19 cellular contexts compared by ENCODE assay signal in genomic region chr12:1870998-1871917, GRCh38. TPM values are rescaled to one million over a fixed set of nuclear protein-coding genes. Genes with fewer than 3 reads are reported as not detected.
"Had no signal": no experiment of that assay in that cellular context is flagged by ENCODE, and none has a peak within 500 bp of the region (broad histone marks: within the 10 kb centered on the region; RNA-seq: fewer than 3 reads in every experiment).

No MANE protein-coding gene starts in this region.

- H3K4me1 Mint-ChIP-seq: activated CD4-positive, alpha-beta memory T cell treated with anti-CD3 and anti-CD28 coated beads, Interleukin-2, amount 10 ng/mL, durations not matched to agents 7 days and 5 days; activated naive CD8-positive, alpha-beta T cell treated with anti-CD3 and anti-CD28 coated beads, Interleukin-2, amount 10 ng/mL, durations not matched to agents 7 days and 5 days; T-helper 17 cell; WTC11 had no signal

- H3K27ac ChIP-seq: brain microvascular endothelial cell, psoas muscle, right lobe of liver, transverse colon had no signal

- DNase-seq: activated CD4-positive, alpha-beta memory T cell treated with anti-CD3 and anti-CD28 coated beads, Interleukin-2, amount 10 ng/mL, durations not matched to agents 7 days and 5 days; activated CD4-positive, alpha-beta T cell treated with anti-CD3 and anti-CD28 coated beads for 4 hours; activated naive CD4-positive, alpha-beta T cell; activated naive CD8-positive, alpha-beta T cell treated with anti-CD3 and anti-CD28 coated beads, Interleukin-2, amount 10 ng/mL, durations not matched to agents 7 days and 5 days; activated T-cell treated with anti-CD3 and anti-CD28 coated beads for 4 hours; brain microvascular endothelial cell; erythroblast; left colon; mammary epithelial cell; naive thymus-derived CD8-positive, alpha-beta T cell; psoas muscle; stimulated activated naive CD8-positive, alpha-beta T cell treated with anti-CD3 and anti-CD28 coated beads, Interleukin-15, Interleukin-2, amounts not matched to agents 100 U/mL and 50 U/mL, for 24 hours; T-helper 17 cell; transverse colon had no signal

- H3K4me3 Mint-ChIP-seq: activated CD4-positive, alpha-beta memory T cell treated with anti-CD3 and anti-CD28 coated beads, Interleukin-2, amount 10 ng/mL, durations not matched to agents 7 days and 5 days; activated naive CD8-positive, alpha-beta T cell treated with anti-CD3 and anti-CD28 coated beads, Interleukin-2, amount 10 ng/mL, durations not matched to agents 7 days and 5 days; dendritic cell treated with granulocyte-macrophage colony-stimulating factor and Interleukin-4, amounts not matched to agents 40 ng/mL and 50 ng/mL, for 4 days; naive thymus-derived CD8-positive, alpha-beta T cell; T-helper 17 cell; WTC11 had no signal

- ATAC-seq: left colon; naive thymus-derived CD8-positive, alpha-beta T cell; psoas muscle; right lobe of liver; stimulated activated naive CD8-positive, alpha-beta T cell treated with anti-CD3 and anti-CD28 coated beads, Interleukin-15, Interleukin-2, amounts not matched to agents 100 U/mL and 50 U/mL, for 24 hours; T-helper 17 cell; WTC11 had no signal

- H3K36me3 ChIP-seq: brain microvascular endothelial cell, right lobe of liver, transverse colon had no signal

- H3K9me3 ChIP-seq: psoas muscle, right lobe of liver, transverse colon had no signal

- H3K4me1 ChIP-seq: psoas muscle, right lobe of liver, transverse colon had no signal

- H3K4me3 ChIP-seq: psoas muscle, right lobe of liver, transverse colon had no signal

- H3K27me3 ChIP-seq: brain microvascular endothelial cell, right lobe of liver had no signal

- H3K36me3 Mint-ChIP-seq: activated naive CD8-positive, alpha-beta T cell treated with anti-CD3 and anti-CD28 coated beads, Interleukin-2, amount 10 ng/mL, durations not matched to agents 7 days and 5 days; WTC11 had no signal

- H3K27ac Mint-ChIP-seq: activated CD4-positive, alpha-beta memory T cell treated with anti-CD3 and anti-CD28 coated beads, Interleukin-2, amount 10 ng/mL, durations not matched to agents 7 days and 5 days; activated naive CD8-positive, alpha-beta T cell treated with anti-CD3 and anti-CD28 coated beads, Interleukin-2, amount 10 ng/mL, durations not matched to agents 7 days and 5 days; dendritic cell treated with granulocyte-macrophage colony-stimulating factor and Interleukin-4, amounts not matched to agents 40 ng/mL and 50 ng/mL, for 4 days; T-helper 17 cell had no signal

RNA-seq across cellular contexts. Expression of gene CACNA2D4, which starts 47.2 kb away (rescaled TPM):
- polyA plus RNA-seq: mammary epithelial cell had no signal

RNA-seq across cellular contexts. Expression of gene LRTM2, which starts 50.9 kb away (rescaled TPM):
- total RNA-seq: activated CD4-positive, alpha-beta memory T cell treated with anti-CD3 and anti-CD28 coated beads, Interleukin-2, amount 10 ng/mL, durations not matched to agents 7 days and 5 days; activated naive CD8-positive, alpha-beta T cell treated with anti-CD3 and anti-CD28 coated beads, Interleukin-2, amount 10 ng/mL, durations not matched to agents 7 days and 5 days; left colon; mammary epithelial cell; mucosa of gallbladder; omental fat pad; psoas muscle; right lobe of liver; T-helper 17 cell; transverse colon had no signal
- polyA plus RNA-seq: mammary epithelial cell; naive thymus-derived CD8-positive, alpha-beta T cell; psoas muscle had no signal
